In the genomic region with DNA sequence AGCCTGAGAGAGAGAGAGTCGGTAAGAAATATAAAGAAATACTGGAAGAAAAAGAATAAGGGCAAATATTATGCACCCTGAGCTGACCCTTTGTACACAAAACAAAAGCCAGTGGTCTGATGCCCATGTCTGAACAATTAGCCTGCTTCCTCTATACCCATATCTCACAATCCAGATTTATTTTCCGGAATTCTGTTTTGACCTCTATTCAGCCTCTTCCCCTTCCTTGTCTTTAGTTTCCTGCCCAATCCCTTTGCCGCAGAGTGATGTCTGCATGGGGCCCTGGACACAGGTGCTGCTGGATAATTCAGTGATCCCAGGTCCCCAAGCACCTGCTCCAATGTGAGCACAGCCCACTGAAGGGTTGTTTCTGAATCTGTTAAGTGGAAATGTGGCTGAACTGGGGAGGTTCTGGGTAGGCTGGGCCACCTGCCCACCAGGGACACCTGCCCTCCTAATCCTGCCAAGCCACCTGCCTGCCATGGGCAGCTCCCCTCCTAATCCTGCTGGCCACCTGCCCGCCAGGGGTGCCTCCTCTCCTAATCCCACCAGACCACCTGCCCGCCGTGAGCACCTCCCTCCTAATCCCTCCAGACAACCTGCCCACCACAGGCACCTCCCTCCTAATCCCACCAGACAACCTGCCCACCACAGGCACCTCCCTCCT, we compare ENCODE assay signal across 27 cellular contexts. TPM values are rescaled to one million over a fixed set of nuclear protein-coding genes. Genes with fewer than 3 reads are reported as not detected.
DNase-seq lines count a peak whose midpoint lies in the region; ATAC-seq and TF ChIP-seq lines count a peak whose summit lies in the region.
"Had no signal": no experiment of that assay in that cellular context is flagged by ENCODE, and none has a peak within 500 bp of the region (broad histone marks: within the 10 kb centered on the region; RNA-seq: fewer than 3 reads in every experiment).

No MANE protein-coding gene starts in this region.

- H3K27ac ChIP-seq in lower lobe of right lung (peak overlapping the region; percentile 60), gastrocnemius medialis (peak overlapping the region; percentile 76 to 89 (median 82))
- H3K27ac ChIP-seq: PC-9, RWPE1 had no signal

- H3K4me3 Mint-ChIP-seq in activated naive CD8-positive, alpha-beta T cell treated with anti-CD3 and anti-CD28 coated beads for 36 hours: no peak overlapping the region
- H3K4me3 Mint-ChIP-seq: B cell; CD4-positive, CD25-positive, alpha-beta regulatory T cell; GM23338 had no signal

- peaks cover 22% of the 10 kb centered on the region for H3K9me3 Mint-ChIP-seq in activated naive CD8-positive, alpha-beta T cell treated with anti-CD3 and anti-CD28 coated beads for 36 hours

- H3K27me3 ChIP-seq in lower lobe of right lung (ENCODE audit: low read depth) (peaks cover 6% of the 10 kb centered on the region), gastrocnemius medialis (no peaks in the 10 kb centered on the region)

- peaks cover 5% of the 10 kb centered on the region for H3K27me3 Mint-ChIP-seq in activated naive CD8-positive, alpha-beta T cell treated with anti-CD3 and anti-CD28 coated beads for 36 hours
- H3K27me3 Mint-ChIP-seq: B cell; CD4-positive, CD25-positive, alpha-beta regulatory T cell had no signal

- no peak overlapping the region for H3K27ac Mint-ChIP-seq in activated naive CD8-positive, alpha-beta T cell treated with anti-CD3 and anti-CD28 coated beads for 36 hours
- H3K27ac Mint-ChIP-seq: B cell; CD4-positive, CD25-positive, alpha-beta regulatory T cell; GM23338 had no signal

- no peaks in the 10 kb centered on the region for H3K36me3 Mint-ChIP-seq in activated naive CD8-positive, alpha-beta T cell treated with anti-CD3 and anti-CD28 coated beads for 36 hours
- H3K36me3 Mint-ChIP-seq: CD4-positive, CD25-positive, alpha-beta regulatory T cell had no signal

- H3K36me3 ChIP-seq in lower lobe of right lung (no peaks in the 10 kb centered on the region), gastrocnemius medialis (no peaks in the 10 kb centered on the region)

- intact Hi-C loops in lower lobe of right lung (cut with DNase I) (no loop called here), gastrocnemius medialis (cut with DNase I; ENCODE audit: low total_unique reads) (loop anchor here (10.0 kb wide), 1 partner anchor 646 kb away; no protein-coding TSS in a partner anchor)

- H3K9me3 ChIP-seq in lower lobe of right lung (peaks cover 20% of the 10 kb centered on the region), gastrocnemius medialis (no peaks in the 10 kb centered on the region)

- DNase-seq in NCI-H748 (lab: John Stamatoyannopoulos, UW; ENCODE audit: unreplicated experiment): peak; percentile 2
- no peak for DNase-seq in NCI-H748 treated with DMSO at 0.1 percent for 48 hours (lab: John Stamatoyannopoulos, UW)
- DNase-seq in cerebellum (ENCODE audit: low spot score): peak; percentile 53
- no peak for DNase-seq in lower lobe of right lung
- DNase-seq in gastrocnemius medialis: peak in 1 of 2 donors; percentile 26
- no peak for DNase-seq in erythroblast (lab: John Stamatoyannopoulos, UW)
- no peak for DNase-seq in AG20443 (ENCODE audit: low spot score)
- DNase-seq in activated naive CD8-positive, alpha-beta T cell treated with anti-CD3 and anti-CD28 coated beads for 36 hours: no peak
- DNase-seq: 8988T; CD4-positive, CD25-positive, alpha-beta regulatory T cell; COR-L47; DMS153; GF-D8; HCEC 1CT; MM.1S; NCI-H1092; NCI-H146; NCI-H2081 treated with DMSO at 0.1 percent for 48 hours; NCI-H510A; NCI-H82; SIG-M5 had no signal

- in situ Hi-C loops in gastrocnemius medialis (cut with MboI; ENCODE audit: low sequenced_read_pairs in 4 of 4): loop anchor here in 1 of 4 donors (25.0 kb wide), 1 partner anchor 173 kb away; the partner anchor contains the start of gene CFAP46

- no peaks in the 10 kb centered on the region for H3K4me1 Mint-ChIP-seq in activated naive CD8-positive, alpha-beta T cell treated with anti-CD3 and anti-CD28 coated beads for 36 hours
- H3K4me1 Mint-ChIP-seq: B cell; CD4-positive, CD25-positive, alpha-beta regulatory T cell; GM23338 had no signal

- H3K4me1 ChIP-seq in lower lobe of right lung (no peaks in the 10 kb centered on the region), gastrocnemius medialis (peaks cover 12 to 14% of the 10 kb centered on the region in 2 donors)

- no peak for ATAC-seq in lower lobe of right lung
- peak in 1 of 2 donors; percentile 4 for ATAC-seq in gastrocnemius medialis
- ATAC-seq: GM23338 had no signal

- no peak overlapping the region for H3K4me3 ChIP-seq in lower lobe of right lung
- no peak overlapping the region for H3K4me3 ChIP-seq in gastrocnemius medialis
- H3K4me3 ChIP-seq: GM23338, PC-9 had no signal

- TF ChIP-seq CTCF in lower lobe of right lung (IDR thresholded peaks at IDR 0.05) (no peak), gastrocnemius medialis (IDR thresholded peaks at IDR 0.05 in 4 of 5, conservative IDR thresholded peaks at IDR 0.05 in 1 of 5) (no peak)

- no peak for TF ChIP-seq POLR2A in gastrocnemius medialis (IDR thresholded peaks at IDR 0.05)
- TF ChIP-seq POLR2A in erythroblast (IDR thresholded peaks at IDR 0.05; ENCODE audit: low read length): no peak

RNA-seq across cellular contexts. Expression of gene ADGRA1, which starts 23.0 kb away (rescaled TPM):
- 3.4 TPM for total RNA-seq in cerebellum
- 0.38 TPM for total RNA-seq in lower lobe of right lung
- not detected for total RNA-seq in gastrocnemius medialis
- not detected for total RNA-seq in activated naive CD8-positive, alpha-beta T cell treated with anti-CD3 and anti-CD28 coated beads for 36 hours
- total RNA-seq: B cell; CD4-positive, CD25-positive, alpha-beta regulatory T cell; Daoy; LHCN-M2; PC-9 had no signal

RNA-seq across cellular contexts. Expression of gene KNDC1, which starts 49.3 kb away (rescaled TPM):
- total RNA-seq in cerebellum (3.1 TPM), lower lobe of right lung (10.3 TPM), gastrocnemius medialis (under 1 TPM in 2 of 4 donors, not detected in 2; 0.04 to 0.13 TPM)
- not detected for total RNA-seq in activated naive CD8-positive, alpha-beta T cell treated with anti-CD3 and anti-CD28 coated beads for 36 hours
- total RNA-seq: Daoy had no signal

Comparison
In these comparisons a context has a peak if more than half of its experiments do, and no peak if none do; other contexts are left out.
1. DNase-seq: peak in NCI-H748 (single experiment) and cerebellum (single experiment); none in NCI-H748 treated with DMSO at 0.1 percent for 48 hours (single experiment), lower lobe of right lung (single experiment), erythroblast (0 of 2), AG20443 (single experiment) and activated naive CD8-positive, alpha-beta T cell treated with anti-CD3 and anti-CD28 coated beads for 36 hours (single experiment).